In genomic region chr7:45161842-45162241, GRCh38 we compare ENCODE assay signal across 28 cellular contexts. TPM values are rescaled to one million over a fixed set of nuclear protein-coding genes. Genes with fewer than 3 reads are reported as not detected.
DNase-seq lines count a peak whose midpoint lies in the region; ATAC-seq and TF ChIP-seq lines count a peak whose summit lies in the region.
"Had no signal": no experiment of that assay in that cellular context is flagged by ENCODE, and none has a peak within 500 bp of the region (broad histone marks: within the 10 kb centered on the region; RNA-seq: fewer than 3 reads in every experiment).

No MANE protein-coding gene starts in this region.

- TF ChIP-seq CTCF in left ventricle myocardium inferior (IDR thresholded peaks at IDR 0.05; ENCODE audit: borderline replicate concordance) = no peak
- TF ChIP-seq CTCF in chondrocyte (IDR thresholded peaks at IDR 0.05) = no peak
- TF ChIP-seq CTCF in sigmoid colon (IDR thresholded peaks at IDR 0.05) = no peak
- no peak for TF ChIP-seq CTCF in tibial artery (IDR thresholded peaks at IDR 0.05)

- intact Hi-C loops in left ventricle myocardium inferior (cut with micrococcal nuclease) = no loop called here
- intact Hi-C loops in cardiac septum (cut with DNase I) = no loop called here
- intact Hi-C loops in sigmoid colon (cut with DNase I) = no loop called here
- intact Hi-C loops in tibial artery (cut with DNase I; ENCODE audit: low total_unique reads) = no loop called here

- H3K27me3 ChIP-seq in left ventricle myocardium inferior (ENCODE audit: low read depth) (peaks cover 27% of the 10 kb centered on the region), sigmoid colon (peaks cover 8 to 25% (median 17%) of the 10 kb centered on the region in 3 donors), tibial artery (peaks cover 0 to 15% of the 10 kb centered on the region in 2 donors)
- H3K27me3 ChIP-seq: BE2C had no signal

- no peak overlapping the region for H3K4me3 Mint-ChIP-seq in chondrocyte (ENCODE audit: unreplicated experiment)
- H3K4me3 Mint-ChIP-seq: CD4-positive, alpha-beta T cell; GM23338 had no signal

- DNase-seq in left ventricle myocardium inferior = no peak
- no peak for DNase-seq in cardiac septum (ENCODE audit: low spot score)
- DNase-seq in chondrocyte (ENCODE audit: low spot score) = peak; percentile 86
- DNase-seq in sigmoid colon = peak; percentile 47
- no peak for DNase-seq in tibial artery
- DNase-seq in MV-4-11 (lab: John Stamatoyannopoulos, UW) = no peak
- DNase-seq: BE2C; CD4-positive, alpha-beta T cell; COR-L47; DMS 273 treated with DMSO at 0.1 percent for 48 hours; DMS79 treated with DMSO at 0.1 percent for 48 hours; KG1; NCI-H1092 treated with DMSO at 0.1 percent for 48 hours; NCI-H146; NCI-H2029; NCI-H2227 treated with DMSO at 0.1 percent for 48 hours; NCI-H510A treated with DMSO at 0.1 percent for 48 hours; NCI-H748 treated with DMSO at 0.1 percent for 48 hours; PC-9; RPMI8226; SIG-M5 had no signal

- peak overlapping the region; percentile 75 for H3K4me3 ChIP-seq in left ventricle myocardium inferior
- H3K4me3 ChIP-seq in sigmoid colon = no peak overlapping the region
- H3K4me3 ChIP-seq in tibial artery = no peak overlapping the region
- H3K4me3 ChIP-seq: GM23338, HAP-1, PC-9 had no signal

- WGBS in sigmoid colon, 2 donors = 70 to 88% methylated on average over 9 of the region's 9 CpGs

- H3K4me1 ChIP-seq in left ventricle myocardium inferior = peaks cover 20% of the 10 kb centered on the region
- H3K4me1 ChIP-seq in sigmoid colon = peaks cover 0 to 10% (median 7%) of the 10 kb centered on the region in 4 donors
- H3K4me1 ChIP-seq in tibial artery = peaks cover 0 to 11% (median 5%) of the 10 kb centered on the region in 4 donors
- H3K4me1 ChIP-seq: HAP-1 had no signal

- H3K4me1 Mint-ChIP-seq in chondrocyte (ENCODE audit: low read depth) = peaks cover 2% of the 10 kb centered on the region

- H3K9me3 ChIP-seq in left ventricle myocardium inferior (replicated peaks) (peaks cover 15% of the 10 kb centered on the region), sigmoid colon (peaks cover 0 to 2% (median 0%) of the 10 kb centered on the region in 4 donors), tibial artery (peaks cover 0 to 4% (median 0%) of the 10 kb centered on the region in 3 donors)
- H3K9me3 ChIP-seq: BE2C, HAP-1 had no signal

- no peak for ATAC-seq in GM19395 (IDR thresholded peaks at IDR 0.05; ENCODE audit: unreplicated experiment)
- ATAC-seq: GM23338 had no signal

- TF ChIP-seq EP300 in sigmoid colon (IDR thresholded peaks at IDR 0.05) = no peak

- TF ChIP-seq POLR2A in sigmoid colon (IDR thresholded peaks at IDR 0.05) = no peak

- peak overlapping the region; percentile 91 for H3K27ac ChIP-seq in left ventricle myocardium inferior (replicated peaks)
- H3K27ac ChIP-seq in sigmoid colon = no peak overlapping the region
- no peak overlapping the region for H3K27ac ChIP-seq in tibial artery
- H3K27ac ChIP-seq: HL-60, PC-9 had no signal

- no peak overlapping the region for H3K27ac Mint-ChIP-seq in chondrocyte (ENCODE audit: unreplicated experiment)
- H3K27ac Mint-ChIP-seq: CD4-positive, alpha-beta T cell; GM23338 had no signal

- H3K9me3 Mint-ChIP-seq in chondrocyte (ENCODE audit: low read depth) = peaks cover 16% of the 10 kb centered on the region

- H3K36me3 Mint-ChIP-seq in chondrocyte (ENCODE audit: low read depth) = peaks cover 10% of the 10 kb centered on the region

- H3K27me3 Mint-ChIP-seq in chondrocyte (ENCODE audit: low read depth) = peaks cover 45% of the 10 kb centered on the region

- peaks cover 16% of the 10 kb centered on the region for H3K36me3 ChIP-seq in left ventricle myocardium inferior
- no peaks in the 10 kb centered on the region for H3K36me3 ChIP-seq in sigmoid colon
- no peaks in the 10 kb centered on the region for H3K36me3 ChIP-seq in tibial artery
- H3K36me3 ChIP-seq: BE2C, HAP-1 had no signal

RNA-seq across cellular contexts. Expression of gene RAMP3, which starts 4.3 kb away (rescaled TPM):
- total RNA-seq in left ventricle myocardium inferior (30.7 TPM), cardiac septum (52.5 TPM), chondrocyte (not detected in 3 replicates), sigmoid colon (10 to 100 TPM; 18.4 to 57.8 (median 33.7) TPM)
- polyA plus RNA-seq in sigmoid colon = 10 to 100 TPM in 1 of 3 donors, 1 to 10 TPM in 2; 2.5 to 26.0 (median 4.8) TPM
- total RNA-seq: A673; CD4-positive, alpha-beta T cell; HT-29; PC-9 had no signal
- polyA plus RNA-seq: SK-N-SH had no signal

RNA-seq across cellular contexts. Expression of gene TBRG4, which starts 50.3 kb away (rescaled TPM):
- total RNA-seq in left ventricle myocardium inferior (79.3 TPM), cardiac septum (61.4 TPM), chondrocyte (39.5 to 45.7 TPM (median 43.7 TPM) in 3 replicates), sigmoid colon (10 to 100 TPM; 40.3 to 57.1 (median 46.8) TPM)
- polyA plus RNA-seq in sigmoid colon = 10 to 100 TPM; 31.8 to 80.1 (median 44.6) TPM

Comparison
In these comparisons a context has a peak if more than half of its experiments do, and no peak if none do; other contexts are left out.
1. DNase-seq: peak in chondrocyte (single experiment) and sigmoid colon (single experiment); none in left ventricle myocardium inferior (single experiment), cardiac septum (single experiment), tibial artery (0 of 2) and MV-4-11 (single experiment).
2. RNA of gene RAMP3, which starts 4.3 kb away (total RNA-seq): 52.5 TPM in cardiac septum (single experiment), 18.4 to 57.8 TPM in sigmoid colon and 30.7 TPM in left ventricle myocardium inferior (single experiment); not detected in chondrocyte; every median in the first group is over 10 times any median in the second.